Comparison of ENCODE assay signal across 8 cellular contexts in the genomic region with DNA sequence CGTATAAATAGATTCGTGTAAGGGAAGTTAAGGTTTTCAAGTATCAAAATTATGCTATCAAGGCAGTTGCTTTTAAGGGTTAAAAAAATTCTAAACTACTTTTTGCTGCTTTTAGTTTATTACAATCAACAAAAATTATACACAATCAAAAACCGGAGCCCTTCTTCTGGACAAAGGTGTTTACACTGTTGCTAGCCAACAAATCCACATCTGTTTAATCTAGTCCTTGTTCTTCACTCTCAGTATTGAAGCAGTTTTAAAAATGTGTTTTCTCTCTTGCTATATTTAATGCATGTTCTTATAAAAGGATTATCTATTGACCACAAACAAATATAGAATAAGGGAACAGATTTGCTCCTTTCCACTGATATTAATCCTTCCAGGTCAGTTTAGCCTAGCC. TPM values are rescaled to one million over a fixed set of nuclear protein-coding genes. Genes with fewer than 3 reads are reported as not detected.
DNase-seq lines count a peak whose midpoint lies in the region; ATAC-seq and TF ChIP-seq lines count a peak whose summit lies in the region.

No MANE protein-coding gene starts in this region.

- ATAC-seq in heart right ventricle (no peak), Right ventricle myocardium inferior (no peak), lower lobe of right lung (no peak), aorta (ENCODE audit: low FRiP score) (no peak), HG02884 (IDR thresholded peaks at IDR 0.05; ENCODE audit: unreplicated experiment) (no peak)

- H3K9me3 ChIP-seq in heart right ventricle: peaks cover 0 to 15% (median 2%) of the 10 kb centered on the region in 11 donors
- peaks cover 6% of the 10 kb centered on the region for H3K9me3 ChIP-seq in lower lobe of right lung
- H3K9me3 ChIP-seq in aorta (ENCODE audit: control insufficient read depth, low read length): peaks cover 1% of the 10 kb centered on the region

- H3K4me3 ChIP-seq in heart right ventricle (peak overlapping the region; percentile 74 to 96 (median 90)), lower lobe of right lung (peak overlapping the region; percentile 78), aorta (ENCODE audit: low read length in 2 of 2) (peak overlapping the region; percentile 65 to 99)

- H3K4me1 ChIP-seq in heart right ventricle (peaks cover 4 to 69% (median 58%) of the 10 kb centered on the region in 9 donors), lower lobe of right lung (peaks cover 62% of the 10 kb centered on the region), aorta (ENCODE audit: control insufficient read depth in 1 of 2, insufficient read depth in 2 of 2, low read length in 2 of 2) (peaks cover 0 to 5% of the 10 kb centered on the region in 2 donors)

- WGBS in heart right ventricle, 2 donors: 7 to 23% methylated on average over 3 of the region's 3 CpGs
- WGBS in aorta, 2 donors: 19 to 20% methylated on average over 3 of the region's 3 CpGs

- no peak for DNase-seq in heart right ventricle
- DNase-seq in Right ventricle myocardium inferior (ENCODE audit: missing footprints): no peak
- peak; percentile 40 for DNase-seq in amniotic epithelial cell (ENCODE audit: low read depth)
- no peak for DNase-seq in lower lobe of right lung
- DNase-seq in aorta: no peak
- no peak for DNase-seq in H4 (ENCODE audit: low spot score)
- no peak for DNase-seq in D341Med (ENCODE audit: low spot score)

- H3K36me3 ChIP-seq in heart right ventricle (peaks cover 0 to 58% (median 0%) of the 10 kb centered on the region in 9 donors), lower lobe of right lung (peaks cover 29% of the 10 kb centered on the region), aorta (ENCODE audit: control insufficient read depth in 1 of 2, insufficient read depth in 2 of 2, low read length in 1 of 2) (no peaks in the 10 kb centered on the region)

- H3K27ac ChIP-seq in heart right ventricle (peak overlapping the region; percentile 93 to 99 (median 98)), lower lobe of right lung (peak overlapping the region; percentile 99), aorta (ENCODE audit: low read depth in 1 of 2, low read length in 2 of 2) (no peak overlapping the region)

- intact Hi-C loops in heart right ventricle (cut with DNase I): loop anchor here in 6 of 10 donors (2.0 to 10.0 kb wide), 8 partner anchors 80 to 165 kb away; a partner anchor contains a TSS
- intact Hi-C loops in Right ventricle myocardium inferior (cut with DNase I): loop anchor here (5.0 kb wide), 1 partner anchor 45 kb away; no protein-coding TSS in a partner anchor
- intact Hi-C loops in lower lobe of right lung (cut with DNase I): no loop called here
- intact Hi-C loops in aorta (cut with DNase I): loop anchor here in 1 of 2 donors (10.0 kb wide), 1 partner anchor 83 kb away; a partner anchor contains a TSS

- no peaks in the 10 kb centered on the region for H3K27me3 ChIP-seq in heart right ventricle
- no peaks in the 10 kb centered on the region for H3K27me3 ChIP-seq in lower lobe of right lung (ENCODE audit: low read depth)
- no peaks in the 10 kb centered on the region for H3K27me3 ChIP-seq in aorta (ENCODE audit: control insufficient read depth in 1 of 2, insufficient read depth in 2 of 2, low read length in 1 of 2)

- TF ChIP-seq CTCF in heart right ventricle (IDR thresholded peaks at IDR 0.05) (no peak), lower lobe of right lung (IDR thresholded peaks at IDR 0.05) (no peak)

RNA-seq across cellular contexts. Expression of a gene that starts 2.5 kb away (rescaled TPM):
- 10 to 100 TPM; 40.2 to 72.2 (median 57.5) TPM for total RNA-seq in heart right ventricle
- polyA plus RNA-seq in heart right ventricle: 10 to 100 TPM; 17.8 to 23.1 TPM
- total RNA-seq in Right ventricle myocardium inferior: 46.9 TPM
- total RNA-seq in lower lobe of right lung: 24.1 TPM
- total RNA-seq in aorta: 10 to 100 TPM; 18.8 to 21.0 TPM
- polyA plus RNA-seq in aorta: 1 to 10 TPM; 5.1 to 7.1 TPM
- 8.6 and 10.2 TPM in 2 replicates for total RNA-seq in H4 (2014; rRNA removed; shearing (Covaris generic))

Comparison
In these comparisons a context has a peak if more than half of its experiments do, and no peak if none do; other contexts are left out.
1. H3K27ac ChIP-seq: peak in heart right ventricle (10 of 10) and lower lobe of right lung (single experiment); none in aorta (0 of 2).
2. Peak in every context shown above with its lines, with median percentiles within 50 percentile points of each other: H3K4me3 ChIP-seq.